In the genomic region with DNA sequence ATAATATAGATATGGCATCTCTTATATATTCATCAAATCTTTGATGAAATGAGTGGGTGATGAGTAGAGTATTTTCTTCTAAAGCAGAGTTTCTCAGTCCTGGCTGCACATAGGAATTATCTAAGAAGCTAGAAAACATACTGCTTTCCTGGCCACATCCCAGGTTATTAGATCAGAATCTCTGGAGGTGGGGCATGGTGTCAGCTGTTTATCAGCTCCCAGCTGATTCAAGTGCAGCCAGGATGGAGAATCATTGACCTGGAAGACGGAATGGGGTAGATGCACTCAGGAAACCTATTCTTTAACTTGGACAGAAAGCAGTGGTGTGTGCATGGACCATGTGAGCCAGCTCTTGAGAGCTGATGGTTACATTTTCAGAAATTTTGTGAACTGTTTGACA, we compare ENCODE assay signal across 22 cellular contexts.
DNase-seq lines count a peak whose midpoint lies in the region; ATAC-seq and TF ChIP-seq lines count a peak whose summit lies in the region.
"Had no signal": no experiment of that assay in that cellular context is flagged by ENCODE, and none has a peak within 500 bp of the region (broad histone marks: within the 10 kb centered on the region; RNA-seq: fewer than 3 reads in every experiment).

No MANE protein-coding gene starts in this region.

- no peak for TF ChIP-seq POLR2A in erythroblast (IDR thresholded peaks at IDR 0.05; ENCODE audit: low read length)

- DNase-seq in DMS 273 (lab: John Stamatoyannopoulos, UW; ENCODE audit: unreplicated experiment) (peak; percentile 32), DMS 273 treated with DMSO at 0.1 percent for 48 hours (lab: John Stamatoyannopoulos, UW) (no peak), Caki2 (ENCODE audit: low read depth) (peak; percentile 44), erythroblast (lab: John Stamatoyannopoulos, UW) (peak; percentile 19 to 39), mucosa of gallbladder (ENCODE audit: low spot score) (peak; percentile 47), NOMO-1 (lab: John Stamatoyannopoulos, UW; ENCODE audit: unreplicated experiment in 2 of 2) (no peak)
- DNase-seq in NK-92 treated with Interleukin-12 subunit alpha and Interleukin-12 subunit beta, amount 100 ng/mL, for 24 hours (lab: John Stamatoyannopoulos, UW), result no peak
- DNase-seq: AML-193; amniotic stem cell; effector CD8-positive, alpha-beta T cell; esophagus squamous epithelium; glutamatergic neuron; HCEC 1CT; kidney; NCI-H1092 treated with DMSO at 0.1 percent for 48 hours; NCI-H1930; NCI-H345; NCI-H748 treated with DMSO at 0.1 percent for 48 hours; psoas muscle; stimulated activated CD4-positive, alpha-beta T cell treated with anti-CD3 and anti-CD28 coated beads, Interleukin-2, amount 100 ng/mL, for 24 hours; trophoblast cell had no signal

- in situ Hi-C loops in Caki2 (cut with HindIII; ENCODE audit: low pct_unique_long_range_greater_than_20kb, low sequenced_read_pairs), result no loop called here

- ATAC-seq in activated CD4-positive, CD25-positive, alpha-beta regulatory T cell treated with anti-CD3 and anti-CD28 coated beads, Interleukin-2, amount 50 U/mL, for 24 hours, result no peak
- ATAC-seq: psoas muscle had no signal

Comparison
In these comparisons a context has a peak if more than half of its experiments do, and no peak if none do; other contexts are left out.
1. DNase-seq: peak in DMS 273 (single experiment), Caki2 (single experiment), erythroblast (2 of 2) and mucosa of gallbladder (single experiment); none in DMS 273 treated with DMSO at 0.1 percent for 48 hours (single experiment), NK-92 treated with Interleukin-12 subunit alpha and Interleukin-12 subunit beta, amount 100 ng/mL, for 24 hours (single experiment) and NOMO-1 (0 of 2).